Comparison of ENCODE assay signal across 8 cellular contexts in the genomic region with DNA sequence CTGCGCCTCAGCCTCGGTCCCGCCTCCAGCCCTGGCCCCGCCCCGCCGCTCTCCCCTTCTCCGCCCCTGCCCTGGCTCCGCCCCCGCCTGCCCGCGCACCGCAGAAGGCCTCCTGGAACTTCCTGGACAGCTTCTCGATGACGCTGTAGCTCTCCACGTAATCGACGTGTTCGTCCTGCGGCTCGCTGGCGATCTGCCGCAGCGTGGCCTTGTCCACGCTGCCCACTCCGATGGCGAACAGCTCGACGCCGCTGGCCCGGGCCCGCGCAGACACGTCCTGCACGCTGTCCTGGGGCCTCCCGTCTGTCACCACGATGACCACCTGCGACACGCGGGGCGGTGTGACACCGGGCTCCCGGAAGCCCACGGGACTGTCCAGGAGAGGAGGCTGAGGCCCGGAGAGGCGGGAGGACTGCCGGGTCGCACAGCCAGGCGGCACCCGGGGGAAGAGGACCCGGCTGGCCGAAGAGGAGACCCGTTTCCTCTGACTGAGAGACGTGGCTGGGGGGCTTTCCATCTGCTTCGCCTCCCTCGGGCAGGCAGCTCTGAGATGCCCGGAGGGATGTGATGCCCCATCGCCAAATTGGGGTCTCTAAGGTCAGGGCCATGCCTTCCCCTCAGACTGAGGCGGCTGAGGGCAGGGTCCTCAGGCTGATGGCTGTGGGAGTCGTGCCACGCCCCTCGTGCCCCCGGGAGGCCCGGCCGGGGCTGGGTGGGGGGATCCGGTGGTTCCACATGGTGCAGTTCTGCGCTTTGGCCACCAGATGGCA. TPM values are rescaled to one million over a fixed set of nuclear protein-coding genes. Genes with fewer than 3 reads are reported as not detected.
A peak's percentile ranks its signal among the peaks of the same experiment; 100 is the strongest.
DNase-seq lines count a peak whose midpoint lies in the region; ATAC-seq and TF ChIP-seq lines count a peak whose summit lies in the region.

No MANE protein-coding gene starts in this region.

- in situ Hi-C loops in gastrocnemius medialis (cut with MboI; ENCODE audit: low sequenced_read_pairs in 4 of 4) (loop anchor here in 2 of 4 donors (5.0 to 25.0 kb wide), 3 partner anchors 193 to 1832 kb away; a partner anchor contains a TSS), G401 (cut with HindIII; ENCODE audit: low sequenced_read_pairs) (no loop called here)

- H3K36me3 ChIP-seq in iPS DF 6.9 (ENCODE audit: control insufficient read depth, insufficient read depth, low read length), result no peaks in the 10 kb centered on the region
- no peaks in the 10 kb centered on the region for H3K36me3 ChIP-seq in gastrocnemius medialis

- no peaks in the 10 kb centered on the region for H3K4me1 ChIP-seq in iPS DF 6.9 (ENCODE audit: control insufficient read depth, insufficient read depth, low read length)
- H3K4me1 ChIP-seq in gastrocnemius medialis, result peaks cover 0 to 3% of the 10 kb centered on the region in 2 donors

- H3K9me3 ChIP-seq in iPS DF 6.9 (ENCODE audit: control insufficient read depth, insufficient read depth, low read length) (no peaks in the 10 kb centered on the region), gastrocnemius medialis (no peaks in the 10 kb centered on the region)

- H3K27ac ChIP-seq in iPS DF 6.9 (ENCODE audit: low read length), result no peak overlapping the region
- H3K27ac ChIP-seq in gastrocnemius medialis, result peak overlapping the region; percentile 97 to 98 (median 98)

- intact Hi-C loops in gastrocnemius medialis (cut with DNase I; ENCODE audit: low total_unique reads), result loop anchor here (1.0 to 10.0 kb wide), 6 partner anchors 60 to 1834 kb away; no protein-coding TSS in a partner anchor

- TF ChIP-seq POLR2A in gastrocnemius medialis (IDR thresholded peaks at IDR 0.05), result peak; percentile 80 to 85

- H3K4me3 ChIP-seq in iPS DF 6.9 (ENCODE audit: low read length), result peak overlapping the region; percentile 56
- H3K4me3 ChIP-seq in gastrocnemius medialis, result peak overlapping the region; percentile 60 to 85 (median 73)

- ATAC-seq in HG02588 (IDR thresholded peaks at IDR 0.05; ENCODE audit: unreplicated experiment) (peak; percentile 52), gastrocnemius medialis (peak; percentile 79 to 81)

- peak; percentile 91 for TF ChIP-seq CTCF in GM12874 (IDR thresholded peaks at IDR 0.05; ENCODE audit: insufficient read depth, low read depth, low read length)
- TF ChIP-seq CTCF in gastrocnemius medialis (IDR thresholded peaks at IDR 0.05 in 4 of 5, conservative IDR thresholded peaks at IDR 0.05 in 1 of 5), result peak; percentile 98 to 100 (median 99)

- WGBS in iPS DF 6.9 (ENCODE audit: insufficient coverage, insufficient read length), result no CpG with 5 or more reads among the region's 66 CpGs

- H3K27me3 ChIP-seq in iPS DF 6.9 (ENCODE audit: control insufficient read depth, insufficient read depth, low read length) (no peaks in the 10 kb centered on the region), gastrocnemius medialis (no peaks in the 10 kb centered on the region)

- DNase-seq in NCI-H1048 (lab: John Stamatoyannopoulos, UW) (peak; percentile 92), T1000 (lab: John Stamatoyannopoulos, UW) (peak; percentile 65), astrocyte of the hippocampus (ENCODE audit: low read depth, low spot score) (peak; percentile 99), iPS DF 6.9 (ENCODE audit: low read depth, low spot score) (peak; percentile 20), gastrocnemius medialis (peak; percentile 71 to 94), G401 (ENCODE audit: low spot score) (no peak)

RNA-seq across cellular contexts. Expression of a gene that starts 4.6 kb away (rescaled TPM):
- total RNA-seq in gastrocnemius medialis, result not detected
- 1.2 TPM in 1 of 2 replicates, not detected in the other for total RNA-seq in G401 (2014; rRNA removed; shearing (Covaris generic))

RNA-seq across cellular contexts. Expression of a gene that starts 38.8 kb away (rescaled TPM):
- 10 to 100 TPM in 2 of 4 donors, 1 to 10 TPM in 2; 2.3 to 14.8 (median 10.1) TPM for total RNA-seq in gastrocnemius medialis
- total RNA-seq in G401 (2014; rRNA removed; shearing (Covaris generic)), result 0.18 TPM in 1 of 2 replicates, not detected in the other
